Comparison of ENCODE assay signal across 26 cellular contexts in genomic region chr5:152953788-152954483, GRCh38.
"Had no signal": no experiment of that assay in that cellular context is flagged by ENCODE, and none has a peak within 500 bp of the region (broad histone marks: within the 10 kb centered on the region; RNA-seq: fewer than 3 reads in every experiment).

No MANE protein-coding gene starts in this region.

- H3K36me3 ChIP-seq: left lung, neural progenitor cell, neutrophil, ovary, sigmoid colon, tibial nerve, uterus had no signal

- ATAC-seq: left cardiac atrium; left lung; natural killer cell; right cardiac atrium; stimulated activated memory B cell treated with anti-CD40 and anti-IgM and Interleukin-4, amounts not matched to agents 10 μg/mL and 1 μg/mL and 100 μg/mL, for 72 hours; stimulated activated naive CD8-positive, alpha-beta T cell treated with anti-CD3 and anti-CD28 coated beads, Interleukin-15, amount 100 ng/mL, for 72 hours had no signal

- H3K4me3 ChIP-seq: left lung, lung, neural progenitor cell, ovary, sigmoid colon, tibial nerve, uterus had no signal

- H3K27ac ChIP-seq: left lung, neural progenitor cell, neutrophil, ovary, sigmoid colon, tibial nerve, uterus had no signal

- DNase-seq: hippocampal formation; kidney glomerular epithelial cell; left cardiac atrium; left lung; mesendoderm; naive B cell; natural killer cell; nephron progenitor cell; occipital lobe; ovary; right cardiac atrium; sigmoid colon; small intestine; stimulated activated CD4-positive, alpha-beta T cell treated with anti-CD3 and anti-CD28 coated beads, Interleukin-1b, Interleukin-23, amount 100 ng/mL, for 48 hours; stimulated activated CD4-positive, alpha-beta T cell treated with anti-CD3 and anti-CD28 coated beads, Interleukin-2, amount 100 ng/mL, for 48 hours; stimulated activated CD4-positive, alpha-beta T cell treated with anti-CD3 and anti-CD28 coated beads, Interleukin-4, amount 100 ng/mL, for 4 hours; stimulated activated CD8-positive, alpha-beta memory T cell treated with anti-CD3 and anti-CD28 coated beads, Interleukin-4, amount 100 ng/mL, for 48 hours; stimulated activated naive CD4-positive, alpha-beta T cell treated with Interleukin-2 at 50 U/mL for 16 hours; stimulated activated naive CD8-positive, alpha-beta T cell treated with anti-CD3 and anti-CD28 coated beads, Interleukin-15, amount 100 ng/mL, for 72 hours; substantia nigra; uterus had no signal

- H3K9me3 ChIP-seq: left lung, neutrophil, ovary, sigmoid colon, tibial nerve, uterus had no signal

- H3K4me1 ChIP-seq: left lung, neural progenitor cell, sigmoid colon, tibial nerve, uterus had no signal

- H3K27me3 ChIP-seq: left lung, neural progenitor cell, neutrophil, ovary, sigmoid colon, tibial nerve had no signal
